Comparison of ENCODE assay signal across 1 cellular context in genomic region chr9:124415852-124416484, GRCh38.
TF ChIP-seq lines count a peak whose summit lies in the region.

No MANE protein-coding gene starts in this region.

TF ChIP-seq in GM23338, 12 proteins besides CTCF, POLR2A, EP300 and RAD21 (continued from another document):
- TF ChIP-seq, protein P1, sequence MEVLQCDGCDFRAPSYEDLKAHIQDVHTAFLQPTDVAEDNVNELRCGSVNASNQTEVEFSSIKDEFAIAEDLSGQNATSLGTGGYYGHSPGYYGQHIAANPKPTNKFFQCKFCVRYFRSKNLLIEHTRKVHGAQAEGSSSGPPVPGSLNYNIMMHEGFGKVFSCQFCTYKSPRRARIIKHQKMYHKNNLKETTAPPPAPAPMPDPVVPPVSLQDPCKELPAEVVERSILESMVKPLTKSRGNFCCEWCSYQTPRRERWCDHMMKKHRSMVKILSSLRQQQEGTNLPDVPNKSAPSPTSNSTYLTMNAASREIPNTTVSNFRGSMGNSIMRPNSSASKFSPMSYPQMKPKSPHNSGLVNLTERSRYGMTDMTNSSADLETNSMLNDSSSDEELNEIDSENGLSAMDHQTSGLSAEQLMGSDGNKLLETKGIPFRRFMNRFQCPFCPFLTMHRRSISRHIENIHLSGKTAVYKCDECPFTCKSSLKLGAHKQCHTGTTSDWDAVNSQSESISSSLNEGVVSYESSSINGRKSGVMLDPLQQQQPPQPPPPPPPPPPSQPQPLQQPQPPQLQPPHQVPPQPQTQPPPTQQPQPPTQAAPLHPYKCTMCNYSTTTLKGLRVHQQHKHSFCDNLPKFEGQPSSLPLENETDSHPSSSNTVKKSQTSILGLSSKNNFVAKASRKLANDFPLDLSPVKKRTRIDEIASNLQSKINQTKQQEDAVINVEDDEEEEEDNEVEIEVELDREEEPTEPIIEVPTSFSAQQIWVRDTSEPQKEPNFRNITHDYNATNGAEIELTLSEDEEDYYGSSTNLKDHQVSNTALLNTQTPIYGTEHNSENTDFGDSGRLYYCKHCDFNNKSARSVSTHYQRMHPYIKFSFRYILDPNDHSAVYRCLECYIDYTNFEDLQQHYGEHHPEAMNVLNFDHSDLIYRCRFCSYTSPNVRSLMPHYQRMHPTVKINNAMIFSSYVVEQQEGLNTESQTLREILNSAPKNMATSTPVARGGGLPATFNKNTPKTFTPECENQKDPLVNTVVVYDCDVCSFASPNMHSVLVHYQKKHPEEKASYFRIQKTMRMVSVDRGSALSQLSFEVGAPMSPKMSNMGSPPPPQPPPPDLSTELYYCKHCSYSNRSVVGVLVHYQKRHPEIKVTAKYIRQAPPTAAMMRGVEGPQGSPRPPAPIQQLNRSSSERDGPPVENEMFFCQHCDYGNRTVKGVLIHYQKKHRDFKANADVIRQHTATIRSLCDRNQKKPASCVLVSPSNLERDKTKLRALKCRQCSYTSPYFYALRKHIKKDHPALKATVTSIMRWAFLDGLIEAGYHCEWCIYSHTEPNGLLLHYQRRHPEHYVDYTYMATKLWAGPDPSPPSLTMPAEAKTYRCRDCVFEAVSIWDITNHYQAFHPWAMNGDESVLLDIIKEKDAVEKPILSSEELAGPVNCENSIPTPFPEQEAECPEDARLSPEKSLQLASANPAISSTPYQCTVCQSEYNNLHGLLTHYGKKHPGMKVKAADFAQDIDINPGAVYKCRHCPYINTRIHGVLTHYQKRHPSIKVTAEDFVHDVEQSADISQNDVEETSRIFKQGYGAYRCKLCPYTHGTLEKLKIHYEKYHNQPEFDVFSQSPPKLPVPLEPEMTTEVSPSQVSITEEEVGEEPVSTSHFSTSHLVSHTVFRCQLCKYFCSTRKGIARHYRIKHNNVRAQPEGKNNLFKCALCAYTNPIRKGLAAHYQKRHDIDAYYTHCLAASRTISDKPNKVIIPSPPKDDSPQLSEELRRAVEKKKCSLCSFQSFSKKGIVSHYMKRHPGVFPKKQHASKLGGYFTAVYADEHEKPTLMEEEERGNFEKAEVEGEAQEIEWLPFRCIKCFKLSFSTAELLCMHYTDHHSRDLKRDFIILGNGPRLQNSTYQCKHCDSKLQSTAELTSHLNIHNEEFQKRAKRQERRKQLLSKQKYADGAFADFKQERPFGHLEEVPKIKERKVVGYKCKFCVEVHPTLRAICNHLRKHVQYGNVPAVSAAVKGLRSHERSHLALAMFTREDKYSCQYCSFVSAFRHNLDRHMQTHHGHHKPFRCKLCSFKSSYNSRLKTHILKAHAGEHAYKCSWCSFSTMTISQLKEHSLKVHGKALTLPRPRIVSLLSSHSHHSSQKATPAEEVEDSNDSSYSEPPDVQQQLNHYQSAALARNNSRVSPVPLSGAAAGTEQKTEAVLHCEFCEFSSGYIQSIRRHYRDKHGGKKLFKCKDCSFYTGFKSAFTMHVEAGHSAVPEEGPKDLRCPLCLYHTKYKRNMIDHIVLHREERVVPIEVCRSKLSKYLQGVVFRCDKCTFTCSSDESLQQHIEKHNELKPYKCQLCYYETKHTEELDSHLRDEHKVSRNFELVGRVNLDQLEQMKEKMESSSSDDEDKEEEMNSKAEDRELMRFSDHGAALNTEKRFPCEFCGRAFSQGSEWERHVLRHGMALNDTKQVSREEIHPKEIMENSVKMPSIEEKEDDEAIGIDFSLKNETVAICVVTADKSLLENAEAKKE (CRISPR knock-in tag; IDR thresholded peaks at IDR 0.05), result no peak
- TF ChIP-seq ZNF331 (CRISPR knock-in tag; IDR thresholded peaks at IDR 0.05; ENCODE audit: low read depth), result no peak
- TF ChIP-seq EZH2 (IDR thresholded peaks at IDR 0.05; ENCODE audit: low read depth, unreplicated experiment), result no peak
- no peak for TF ChIP-seq REST (IDR thresholded peaks at IDR 0.05; ENCODE audit: unreplicated experiment)
- TF ChIP-seq POLR2AphosphoS5 (IDR thresholded peaks at IDR 0.05; ENCODE audit: low read depth), result no peak
- TF ChIP-seq JUNB (IDR thresholded peaks at IDR 0.05; ENCODE audit: unreplicated experiment), result no peak
- no peak for TF ChIP-seq STAT1 (IDR thresholded peaks at IDR 0.05; ENCODE audit: unreplicated experiment)
- no peak for TF ChIP-seq ZNF114 (CRISPR knock-in tag; IDR thresholded peaks at IDR 0.05)
- TF ChIP-seq EZH2phosphoT487 (IDR thresholded peaks at IDR 0.05; ENCODE audit: unreplicated experiment), result no peak
- TF ChIP-seq CREB1 (CRISPR knock-in tag; IDR thresholded peaks at IDR 0.05; ENCODE audit: low read depth), result no peak
